33 cellular contexts compared by ENCODE assay signal in the genomic region with DNA sequence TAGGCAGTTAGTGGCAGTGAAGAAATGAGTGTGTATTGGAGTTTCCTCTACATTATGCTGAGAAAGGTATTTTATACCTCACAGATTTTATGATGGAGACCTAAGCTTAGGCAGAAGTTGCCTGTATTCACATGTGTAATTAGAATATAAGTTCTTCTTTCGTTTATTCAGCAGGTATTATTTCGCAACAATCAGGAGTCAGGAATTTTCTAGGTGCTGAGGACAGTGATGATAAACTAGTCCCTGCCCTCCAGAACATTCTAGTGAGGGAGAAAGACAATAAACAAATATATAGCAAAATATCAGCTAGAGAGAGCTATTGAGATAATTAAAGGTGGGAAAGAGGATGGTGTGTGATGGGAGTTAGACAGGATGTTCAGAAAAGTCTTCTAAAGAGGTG.
DNase-seq lines count a peak whose midpoint lies in the region; ATAC-seq, FAIRE-seq and TF ChIP-seq lines count a peak whose summit lies in the region.
"Had no signal": no experiment of that assay in that cellular context is flagged by ENCODE, and none has a peak within 500 bp of the region (broad histone marks: within the 10 kb centered on the region; RNA-seq: fewer than 3 reads in every experiment).

No MANE protein-coding gene starts in this region.

- ATAC-seq in IMR-90 (ENCODE audit: low read depth) (no peak), HG02884 (IDR thresholded peaks at IDR 0.05; ENCODE audit: unreplicated experiment) (no peak)
- ATAC-seq: A549; CD8-positive, alpha-beta T cell had no signal

- H3K27ac ChIP-seq in IMR-90 (ENCODE audit: insufficient read depth, low read length) (no peak overlapping the region), H1 (ENCODE audit: low read depth, low read length) (no peak overlapping the region), thyroid gland (no peak overlapping the region)
- H3K27ac ChIP-seq: 22Rv1; A549; BLaER1; BLaER1 treated with 17β-estradiol and CSF1 and Interleukin-3, amounts not matched to agents 10 nM and 100 nM; C4-2B had no signal

- H3K79me1 ChIP-seq in IMR-90 (ENCODE audit: low read depth in 1 of 2, low read length in 2 of 2) (no peaks in the 10 kb centered on the region), H1 (ENCODE audit: low read depth, low read length) (0 out of 2 replicates have a peak, but pooled peaks cover 2% of the 10 kb centered on the region)

- H3K4ac ChIP-seq in IMR-90 (ENCODE audit: low read depth, low read length) (no peak overlapping the region), H1 (replicated peaks; ENCODE audit: insufficient read length, low read depth, low read length) (no peak overlapping the region)

- H4K8ac ChIP-seq in IMR-90 (ENCODE audit: low read depth in 2 of 2, low read length in 2 of 2) (no peak overlapping the region), H1 (ENCODE audit: extremely low read depth, insufficient read depth, low read length) (no peak overlapping the region)

- in situ Hi-C loops in IMR-90 (cut with MboI; ENCODE audit: low sequenced_read_pairs), result no loop called here

- no peak for TF ChIP-seq CTCF in IMR-90 (conservative IDR thresholded peaks at IDR 0.05; ENCODE audit: low read depth, low read length)
- TF ChIP-seq CTCF in H1 (IDR thresholded peaks at IDR 0.05; ENCODE audit: control extremely low read depth in 1 of 3, insufficient read depth in 1 of 3, low read depth in 1 of 3, low read length in 3 of 3), result no peak
- no peak for TF ChIP-seq CTCF in thyroid gland (IDR thresholded peaks at IDR 0.05)

- no peak for TF ChIP-seq RAD21 in IMR-90 (IDR thresholded peaks at IDR 0.05; ENCODE audit: low read length)
- TF ChIP-seq RAD21 in Ishikawa (IDR thresholded peaks at IDR 0.05; ENCODE audit: low read depth), result no peak
- no peak for TF ChIP-seq RAD21 in H1 (IDR thresholded peaks at IDR 0.05 in 1 of 2, conservative IDR thresholded peaks at IDR 0.05 in 1 of 2; ENCODE audit: low read depth in 2 of 2, low read length in 2 of 2)

- dilution Hi-C loops in IMR-90 (cut with HindIII; ENCODE audit: low sequenced_read_pairs, unreplicated experiment), result no loop called here

- H3K23ac ChIP-seq in IMR-90 (ENCODE audit: low read depth, low read length), result no peak overlapping the region
- no peak overlapping the region for H3K23ac ChIP-seq in H1 (ENCODE audit: insufficient read length)

- H3K4me1 ChIP-seq in IMR-90 (ENCODE audit: control insufficient read depth, insufficient read depth, low read length) (no peaks in the 10 kb centered on the region), H1 (replicated peaks in 1 of 4; ENCODE audit: control insufficient read depth in 3 of 4, insufficient read depth in 4 of 4, low read length in 3 of 4) (no peaks in the 10 kb centered on the region), thyroid gland (no peaks in the 10 kb centered on the region)
- H3K4me1 ChIP-seq: A549; BE2C; BLaER1; BLaER1 treated with 17β-estradiol and CSF1 and Interleukin-3, amounts not matched to agents 10 nM and 100 nM; Caco-2 had no signal

- H4K5ac ChIP-seq in IMR-90 (ENCODE audit: low read depth, low read length) (no peak overlapping the region), H1 (ENCODE audit: insufficient read length, low read depth, low read length) (no peak overlapping the region)

- no peaks in the 10 kb centered on the region for H3K23me2 ChIP-seq in H1 (ENCODE audit: low read depth, low read length)

- H3K18ac ChIP-seq in IMR-90 (ENCODE audit: low read depth, low read length), result no peak overlapping the region
- H3K18ac ChIP-seq in H1 (ENCODE audit: extremely low read depth, low read length), result no peak overlapping the region

- H2BK15ac ChIP-seq in IMR-90 (ENCODE audit: low read depth, low read length) (no peak overlapping the region), H1 (ENCODE audit: low read length) (no peak overlapping the region)

- H3K27me3 ChIP-seq in IMR-90 (ENCODE audit: control insufficient read depth, insufficient read depth, low read length) (no peaks in the 10 kb centered on the region), H1 (replicated peaks in 1 of 4; ENCODE audit: control insufficient read depth in 3 of 4, extremely low read depth in 1 of 4, insufficient read depth in 3 of 4, low read length in 3 of 4) (no peaks in the 10 kb centered on the region), thyroid gland (no peaks in the 10 kb centered on the region)
- H3K27me3 ChIP-seq: BE2C; BLaER1; BLaER1 treated with 17β-estradiol and CSF1 and Interleukin-3, amounts not matched to agents 10 nM and 100 nM had no signal

- H2BK120ac ChIP-seq in IMR-90 (ENCODE audit: low read depth, low read length), result no peak overlapping the region
- no peak overlapping the region for H2BK120ac ChIP-seq in H1 (replicated peaks; ENCODE audit: low read depth, low read length)

- H3K9ac ChIP-seq in IMR-90 (ENCODE audit: low read depth, low read length) (no peak overlapping the region), H1 (replicated peaks in 1 of 4; ENCODE audit: extremely low read depth in 1 of 4, low read depth in 3 of 4, low read length in 3 of 4) (no peak overlapping the region)
- H3K9ac ChIP-seq: BLaER1; BLaER1 treated with 17β-estradiol and CSF1 and Interleukin-3, amounts not matched to agents 10 nM and 100 nM had no signal

- POLR2A ChIA-PET in IMR-90 (lab: Charles Lee; ENCODE audit: unreplicated experiment), result no interaction called here
- POLR2A ChIA-PET in H1 (lab: Charles Lee; ENCODE audit: partially characterized antibody), result no interaction called here

- intact Hi-C loops in IMR-90 (cut with micrococcal nuclease), result no loop called here
- intact Hi-C loops in thyroid gland (cut with DNase I), result no loop called here

- TF ChIP-seq EP300 in Ishikawa (IDR thresholded peaks at IDR 0.05; ENCODE audit: borderline replicate concordance) (no peak), H1 (IDR thresholded peaks at IDR 0.05; ENCODE audit: borderline replicate concordance in 1 of 2, low read depth in 2 of 2, low read length in 2 of 2) (no peak)

- no peak overlapping the region for H2BK20ac ChIP-seq in IMR-90 (ENCODE audit: low read depth, low read length)
- no peak overlapping the region for H2BK20ac ChIP-seq in H1 (ENCODE audit: low read length)

- WGBS in IMR-90 (ENCODE audit: extremely low coverage in 2 of 2, insufficient read length in 1 of 2), 2 experiments, result no CpG with 5 or more reads among the region's 2 CpGs
- WGBS in H1 (ENCODE audit: extremely low coverage in 1 of 2, insufficient coverage in 1 of 2, insufficient read length in 1 of 2, insufficient replicate concordance in 2 of 2, low coverage in 1 of 2, low lambda C conversion rate in 2 of 2, missing lambda C conversion rate in 1 of 2), 2 experiments, result 53% methylated on average over 2 of the region's 2 CpGs; no CpG with 5 or more reads in 1 of the 2 experiments
- 90 to 91% methylated on average over 2 of the region's 2 CpGs for WGBS in thyroid gland, 2 donors

- H3K9me1 ChIP-seq in IMR-90 (ENCODE audit: insufficient read depth, low read length), result no peaks in the 10 kb centered on the region

- H3K14ac ChIP-seq in IMR-90 (replicated peaks; ENCODE audit: low read depth, low read length), result no peak overlapping the region
- no peak overlapping the region for H3K14ac ChIP-seq in H1 (ENCODE audit: insufficient read length)

- no peak overlapping the region for H2BK12ac ChIP-seq in H1 (ENCODE audit: low read depth, low read length)

- CTCF ChIA-PET in IMR-90 (lab: Yijun Ruan, JAX), result no interaction called here
- CTCF ChIA-PET in H1 (lab: Charles Lee; ENCODE audit: partially characterized antibody), result no interaction called here

- H4K20me1 ChIP-seq in IMR-90 (ENCODE audit: insufficient read depth, low read length) (no peaks in the 10 kb centered on the region), H1 (replicated peaks in 1 of 2; ENCODE audit: control insufficient read depth in 1 of 2, insufficient read depth in 2 of 2, low read length in 2 of 2) (no peaks in the 10 kb centered on the region)
- H4K20me1 ChIP-seq: BLaER1; BLaER1 treated with 17β-estradiol and CSF1 and Interleukin-3, amounts not matched to agents 10 nM and 100 nM had no signal

- no peaks in the 10 kb centered on the region for H3K36me3 ChIP-seq in IMR-90 (ENCODE audit: control insufficient read depth, insufficient read depth, low read length)
- no peaks in the 10 kb centered on the region for H3K36me3 ChIP-seq in H1 (ENCODE audit: control insufficient read depth in 2 of 4, insufficient read depth in 4 of 4, low read length in 3 of 4)
- no peaks in the 10 kb centered on the region for H3K36me3 ChIP-seq in thyroid gland
- H3K36me3 ChIP-seq: BE2C; BLaER1; BLaER1 treated with 17β-estradiol and CSF1 and Interleukin-3, amounts not matched to agents 10 nM and 100 nM had no signal

- H3K4me3 ChIP-seq in IMR-90 (ENCODE audit: insufficient read depth, low read depth, low read length), result no peak overlapping the region
- H3K4me3 ChIP-seq in H1 (ENCODE audit: extremely low read depth in 1 of 4, insufficient read depth in 2 of 4, low read depth in 3 of 4, low read length in 4 of 4), result no peak overlapping the region
- no peak overlapping the region for H3K4me3 ChIP-seq in thyroid gland (replicated peaks in 1 of 3)
- H3K4me3 ChIP-seq: A549; BLaER1; BLaER1 treated with 17β-estradiol and CSF1 and Interleukin-3, amounts not matched to agents 10 nM and 100 nM had no signal

- H4K91ac ChIP-seq in IMR-90 (ENCODE audit: insufficient read depth, low read depth, low read length), result no peak overlapping the region
- H4K91ac ChIP-seq in H1 (replicated peaks; ENCODE audit: insufficient read length, low read length), result no peak overlapping the region

- H3K9me3 ChIP-seq in IMR-90 (ENCODE audit: control insufficient read depth, insufficient read depth, low read length) (no peaks in the 10 kb centered on the region), H1 (ENCODE audit: insufficient read depth in 2 of 2, low read depth in 1 of 2, low read length in 1 of 2) (no peaks in the 10 kb centered on the region), thyroid gland (no peaks in the 10 kb centered on the region)
- H3K9me3 ChIP-seq: A549; BE2C; BLaER1; BLaER1 treated with 17β-estradiol and CSF1 and Interleukin-3, amounts not matched to agents 10 nM and 100 nM; Caco-2 had no signal

- no TSS peak for BruUV-seq in IMR-90 (replicated peaks; lab: Mats Ljungman, UMichigan)

- H2AK9ac ChIP-seq in IMR-90 (replicated peaks; ENCODE audit: low read depth, low read length, poor library complexity), result no peak overlapping the region

- no peak for FAIRE-seq in H1 (lab: Jason Lieb, UNC)
- FAIRE-seq: A204.1, A549, D721Med had no signal

- H3K4me2 ChIP-seq in IMR-90 (ENCODE audit: low read depth, low read length) (no peak overlapping the region), H1 (ENCODE audit: insufficient read depth in 1 of 2, low read depth in 2 of 2, low read length in 2 of 2) (no peak overlapping the region)
- H3K4me2 ChIP-seq: A549; BLaER1; BLaER1 treated with 17β-estradiol and CSF1 and Interleukin-3, amounts not matched to agents 10 nM and 100 nM had no signal

- no peak overlapping the region for H2BK5ac ChIP-seq in IMR-90 (ENCODE audit: low read depth, low read length, poor library complexity, severe bottlenecking)
- H2BK5ac ChIP-seq in H1 (ENCODE audit: low read depth, low read length), result no peak overlapping the region

- H2AFZ ChIP-seq in IMR-90 (replicated peaks; ENCODE audit: low read length, poor library complexity), result no peak overlapping the region
- H2AFZ ChIP-seq in H1 (ENCODE audit: low read length), result no peak overlapping the region

- no peak for DNase-seq in IMR-90
- DNase-seq in H1 (ENCODE audit: low read depth in 1 of 2, low spot score in 2 of 2), result no peak
- DNase-seq in activated effector memory CD4-positive, alpha-beta T cell treated with Interleukin-2 at 50 U/mL for 16 hours, result no peak
- no peak for DNase-seq in thyroid gland
- DNase-seq: 8988T; ACHN; AML-193; BE2C; C1 segment of cervical spinal cord; Caco-2; Calu3; CD4-positive, alpha-beta memory T cell; CD4-positive, alpha-beta T cell; CD4-positive, CD25-positive, alpha-beta regulatory T cell; CD8-positive, alpha-beta memory T cell; CD8-positive, alpha-beta T cell; COR-L47; DMS 273 treated with DMSO at 0.1 percent for 48 hours; DMS153; DMS53; DMS79; DMS79 treated with DMSO at 0.1 percent for 48 hours; DND-41; EL had no signal

- H3K79me2 ChIP-seq in H1 (ENCODE audit: control insufficient read depth in 1 of 2, insufficient read depth in 2 of 2, low read length in 2 of 2), result no peaks in the 10 kb centered on the region

- no peak overlapping the region for H3K56ac ChIP-seq in IMR-90 (ENCODE audit: extremely low read depth, insufficient read depth, low read length)
- no peak overlapping the region for H3K56ac ChIP-seq in H1 (replicated peaks; ENCODE audit: insufficient read length, low read depth, low read length)

- H2AK5ac ChIP-seq in IMR-90 (ENCODE audit: low read depth, low read length) (no peak overlapping the region), H1 (ENCODE audit: low read depth, low read length) (no peak overlapping the region)

- no peak for TF ChIP-seq POLR2A in IMR-90 (IDR thresholded peaks at IDR 0.05; ENCODE audit: low read depth, low read length)
- TF ChIP-seq POLR2A in H1 (IDR thresholded peaks at IDR 0.05; ENCODE audit: control extremely low read depth in 1 of 2, low read depth in 2 of 2, low read length in 2 of 2), result no peak
- no peak for TF ChIP-seq POLR2A in thyroid gland (IDR thresholded peaks at IDR 0.05)
